21 cellular contexts compared by ENCODE assay signal in the genomic region with DNA sequence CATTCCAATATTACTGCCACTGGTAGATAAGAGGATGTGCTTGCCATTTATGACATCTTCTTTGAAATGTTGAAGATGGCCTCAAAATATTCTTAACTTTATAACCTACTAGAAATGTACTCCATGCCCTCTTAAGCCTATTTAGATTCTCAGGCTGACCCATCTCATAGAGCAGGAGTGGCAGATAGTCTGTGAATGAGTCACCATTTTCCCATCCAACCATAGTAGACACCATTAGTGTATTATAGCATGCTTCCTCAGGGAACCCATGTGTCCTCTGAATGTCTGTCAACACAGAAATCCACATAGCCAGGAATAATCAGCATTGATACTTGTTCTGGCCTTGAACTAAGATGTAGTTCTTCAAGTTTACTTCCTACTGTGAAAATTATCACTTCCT.
A peak's percentile ranks its signal among the peaks of the same experiment; 100 is the strongest.
DNase-seq lines count a peak whose midpoint lies in the region; ATAC-seq and TF ChIP-seq lines count a peak whose summit lies in the region.
"Had no signal": no experiment of that assay in that cellular context is flagged by ENCODE, and none has a peak within 500 bp of the region (broad histone marks: within the 10 kb centered on the region; RNA-seq: fewer than 3 reads in every experiment).

No MANE protein-coding gene starts in this region.

- H3K36me3 ChIP-seq in brain microvascular endothelial cell (replicated peaks), result no peaks in the 10 kb centered on the region
- peaks cover 0 to 15% of the 10 kb centered on the region in 2 donors for H3K36me3 ChIP-seq in left lung
- H3K36me3 ChIP-seq: adrenal gland, HAP-1, right lobe of liver had no signal

- no peaks in the 10 kb centered on the region for H3K9me3 ChIP-seq in left lung
- H3K9me3 ChIP-seq: adrenal gland, HAP-1, right lobe of liver had no signal

- DNase-seq in EL (peak; percentile 60), LoVo (ENCODE audit: low spot score) (peak; percentile 7), brain microvascular endothelial cell (peak; percentile 42), left lung (no peak), cerebellum (ENCODE audit: low spot score) (no peak), amygdala (lab: John Stamatoyannopoulos, UW) (no peak), NCI-H1930 (lab: John Stamatoyannopoulos, UW) (no peak)
- DNase-seq: activated B cell treated with CpG ODN at 0.5 μM for 24 hours; activated CD8-positive, alpha-beta memory T cell treated with anti-CD3 and anti-CD28 coated beads for 24 hours; adrenal gland; MV-4-11; NCI-H2081 treated with DMSO at 0.1 percent for 48 hours; NCI-H526 treated with DMSO at 0.1 percent for 48 hours; right lobe of liver; stimulated activated CD4-positive, alpha-beta T cell treated with anti-CD3 and anti-CD28 coated beads, Interleukin-2, amount 100 ng/mL, for 24 hours; SW 1271 had no signal

- H3K27ac ChIP-seq in brain microvascular endothelial cell (no peak overlapping the region), left lung (no peak overlapping the region)
- H3K27ac ChIP-seq: adrenal gland, coronary artery, epithelial cell of prostate, right lobe of liver had no signal

- H3K27me3 ChIP-seq in brain microvascular endothelial cell (replicated peaks) (no peaks in the 10 kb centered on the region), left lung (no peaks in the 10 kb centered on the region)
- H3K27me3 ChIP-seq: adrenal gland, right lobe of liver had no signal

- H3K4me3 ChIP-seq in brain microvascular endothelial cell (ENCODE audit: low read depth, low read length), result no peak overlapping the region
- no peak overlapping the region for H3K4me3 ChIP-seq in left lung
- H3K4me3 ChIP-seq: adrenal gland, coronary artery, HAP-1, right lobe of liver had no signal

- peak; percentile 25 for ATAC-seq in left lung
- ATAC-seq in HG02678 (IDR thresholded peaks at IDR 0.05; ENCODE audit: unreplicated experiment), result no peak
- ATAC-seq: Panc1, right lobe of liver had no signal

- TF ChIP-seq CTCF in brain microvascular endothelial cell (IDR thresholded peaks at IDR 0.05; ENCODE audit: low read depth, low read length, missing control alignments) (no peak), left lung (IDR thresholded peaks at IDR 0.05) (no peak)

- no peaks in the 10 kb centered on the region for H3K4me1 ChIP-seq in left lung
- H3K4me1 ChIP-seq: adrenal gland, right lobe of liver had no signal

- intact Hi-C loops in left lung (cut with DNase I), result no loop called here

- in situ Hi-C loops in brain microvascular endothelial cell (cut with HindIII; ENCODE audit: low pct_ligation_motif_present, low sequenced_read_pairs), result no loop called here

Comparison
In these comparisons a context has a peak if more than half of its experiments do, and no peak if none do; other contexts are left out.
1. DNase-seq: peak in EL (single experiment), LoVo (single experiment) and brain microvascular endothelial cell (single experiment); none in left lung (0 of 2), cerebellum (single experiment), amygdala (0 of 56) and NCI-H1930 (0 of 2).